Comparison of ENCODE assay signal across 12 cellular contexts in the genomic region with DNA sequence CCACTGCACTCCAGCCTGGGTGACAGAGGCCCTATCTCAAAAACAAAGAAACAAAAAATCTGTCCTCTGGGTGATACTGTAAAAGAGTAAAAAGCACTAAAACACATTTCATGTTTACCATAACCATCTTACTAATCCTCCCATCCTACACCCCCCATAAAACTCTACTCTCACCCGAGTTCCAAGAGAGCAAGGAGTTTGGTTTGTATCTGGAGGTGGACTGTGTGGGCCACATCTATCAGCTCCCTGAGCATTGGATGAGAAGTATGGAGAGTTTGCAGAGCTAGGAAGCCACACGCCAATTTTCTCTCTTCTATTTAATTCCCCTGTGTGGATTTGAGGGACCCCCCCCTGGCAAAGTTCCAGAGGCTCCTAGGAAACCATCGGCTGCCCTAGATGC.
"Had no signal": no experiment of that assay in that cellular context is flagged by ENCODE, and none has a peak within 500 bp of the region (broad histone marks: within the 10 kb centered on the region; RNA-seq: fewer than 3 reads in every experiment).

No MANE protein-coding gene starts in this region.

- H3K4me3 Mint-ChIP-seq: activated CD8-positive, alpha-beta memory T cell treated with anti-CD3 and anti-CD28 coated beads, Interleukin-2, amount 10 ng/mL, durations not matched to agents 7 days and 5 days; central memory CD8-positive, alpha-beta T cell; natural killer cell treated with Interleukin-12 subunit alpha and Interleukin-12 subunit beta and Interleukin-15 and Interleukin-18, amount 100 ng/mL, for 72 hours had no signal

- H3K36me3 ChIP-seq: suprapubic skin had no signal

- H3K36me3 Mint-ChIP-seq: natural killer cell treated with Interleukin-12 subunit alpha and Interleukin-12 subunit beta and Interleukin-15 and Interleukin-18, amount 100 ng/mL, for 72 hours had no signal

- H3K27ac ChIP-seq: body of pancreas, foreskin keratinocyte, suprapubic skin, upper lobe of left lung had no signal

- H3K4me3 ChIP-seq: body of pancreas, suprapubic skin, upper lobe of left lung had no signal

- H3K27ac Mint-ChIP-seq: activated CD8-positive, alpha-beta memory T cell treated with anti-CD3 and anti-CD28 coated beads, Interleukin-2, amount 10 ng/mL, durations not matched to agents 7 days and 5 days had no signal

- H3K9me3 ChIP-seq: body of pancreas, suprapubic skin, upper lobe of left lung had no signal

- ATAC-seq: activated CD4-positive, CD25-positive, alpha-beta regulatory T cell treated with anti-CD3 and anti-CD28 coated beads, Interleukin-2, amount 50 U/mL, for 24 hours; body of pancreas; foreskin keratinocyte; natural killer cell treated with Interleukin-12 subunit alpha and Interleukin-12 subunit beta and Interleukin-15 and Interleukin-18, amount 100 ng/mL, for 72 hours; sciatic nerve had no signal

- H3K4me1 ChIP-seq: body of pancreas, foreskin keratinocyte had no signal

- H3K9me3 Mint-ChIP-seq: central memory CD8-positive, alpha-beta T cell; natural killer cell treated with Interleukin-12 subunit alpha and Interleukin-12 subunit beta and Interleukin-15 and Interleukin-18, amount 100 ng/mL, for 72 hours had no signal

- H3K27me3 Mint-ChIP-seq: activated CD8-positive, alpha-beta memory T cell treated with anti-CD3 and anti-CD28 coated beads, Interleukin-2, amount 10 ng/mL, durations not matched to agents 7 days and 5 days; central memory CD8-positive, alpha-beta T cell; natural killer cell treated with Interleukin-12 subunit alpha and Interleukin-12 subunit beta and Interleukin-15 and Interleukin-18, amount 100 ng/mL, for 72 hours had no signal

- H3K27me3 ChIP-seq: body of pancreas, foreskin keratinocyte, suprapubic skin, upper lobe of left lung had no signal

- DNase-seq: amniotic stem cell, body of pancreas, foreskin keratinocyte, head of caudate nucleus, mammary epithelial cell, upper lobe of left lung had no signal
